ENCODE assay signal across 18 cellular contexts in the genomic region with DNA sequence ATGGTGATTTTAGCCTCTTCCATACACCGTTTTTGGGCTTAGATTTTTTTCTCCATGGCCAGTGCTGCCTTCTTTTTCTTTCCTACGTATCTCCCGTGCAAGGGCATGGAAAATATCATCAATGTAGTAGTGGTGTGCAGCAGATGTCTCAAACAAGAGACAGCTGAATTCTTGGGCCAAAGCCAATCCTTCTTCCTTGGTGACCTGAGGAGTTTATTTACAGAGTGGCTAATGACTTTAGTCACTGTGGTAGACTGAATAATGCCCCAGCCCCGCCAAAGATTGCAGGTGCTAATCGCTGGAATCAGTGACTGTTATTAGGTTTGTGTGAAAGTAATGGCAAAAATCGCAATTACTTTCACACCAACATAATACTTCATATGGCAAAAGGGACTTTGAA.
A peak's percentile ranks its signal among the peaks of the same experiment; 100 is the strongest.
DNase-seq lines count a peak whose midpoint lies in the region; ATAC-seq, FAIRE-seq and TF ChIP-seq lines count a peak whose summit lies in the region.
"Had no signal": no experiment of that assay in that cellular context is flagged by ENCODE, and none has a peak within 500 bp of the region (broad histone marks: within the 10 kb centered on the region; RNA-seq: fewer than 3 reads in every experiment).

No MANE protein-coding gene starts in this region.

- H3K4me1 ChIP-seq in breast epithelium = no peaks in the 10 kb centered on the region
- H3K4me1 ChIP-seq: gastroesophageal sphincter, lower lobe of right lung had no signal

- intact Hi-C loops in breast epithelium (cut with DNase I; ENCODE audit: low total_unique reads) = loop anchor here (5.0 to 10.0 kb wide), 2 partner anchors 35 to 232 kb away; a partner anchor contains a TSS

- peaks cover 8 to 11% of the 10 kb centered on the region in 2 donors for H3K27me3 Mint-ChIP-seq in natural killer cell treated with Interleukin-12 subunit alpha and Interleukin-12 subunit beta and Interleukin-15 and Interleukin-18, amount 100 ng/mL, for 72 hours

- H3K27ac ChIP-seq in breast epithelium = no peak overlapping the region
- H3K27ac ChIP-seq: body of pancreas, gastroesophageal sphincter, KMS-11, lower lobe of right lung had no signal

- no peak overlapping the region for H3K4me3 Mint-ChIP-seq in natural killer cell treated with Interleukin-12 subunit alpha and Interleukin-12 subunit beta and Interleukin-15 and Interleukin-18, amount 100 ng/mL, for 72 hours
- H3K4me3 Mint-ChIP-seq: activated naive CD4-positive, alpha-beta T cell treated with anti-CD3 and anti-CD28 coated beads, Interleukin-2, amount 50 U/mL, for 24 hours; dendritic cell treated with granulocyte-macrophage colony-stimulating factor and Interleukin-4, amounts not matched to agents 40 ng/mL and 50 ng/mL, for 4 days; naive thymus-derived CD4-positive, alpha-beta T cell had no signal

- no peak for TF ChIP-seq CTCF in breast epithelium (IDR thresholded peaks at IDR 0.05)

- H3K27me3 ChIP-seq in breast epithelium = no peaks in the 10 kb centered on the region
- H3K27me3 ChIP-seq: body of pancreas had no signal

- no peak for TF ChIP-seq POLR2A in H54 (IDR thresholded peaks at IDR 0.05; ENCODE audit: low read depth, low read length)
- no peak for TF ChIP-seq POLR2A in breast epithelium (IDR thresholded peaks at IDR 0.05)

- H3K9me3 Mint-ChIP-seq in natural killer cell treated with Interleukin-12 subunit alpha and Interleukin-12 subunit beta and Interleukin-15 and Interleukin-18, amount 100 ng/mL, for 72 hours = no peaks in the 10 kb centered on the region
- H3K9me3 Mint-ChIP-seq: activated naive CD4-positive, alpha-beta T cell treated with anti-CD3 and anti-CD28 coated beads, Interleukin-2, amount 50 U/mL, for 24 hours; dendritic cell treated with granulocyte-macrophage colony-stimulating factor and Interleukin-4, amounts not matched to agents 40 ng/mL and 50 ng/mL, for 4 days had no signal

- no peaks in the 10 kb centered on the region for H3K36me3 Mint-ChIP-seq in natural killer cell treated with Interleukin-12 subunit alpha and Interleukin-12 subunit beta and Interleukin-15 and Interleukin-18, amount 100 ng/mL, for 72 hours
- H3K36me3 Mint-ChIP-seq: activated naive CD4-positive, alpha-beta T cell treated with anti-CD3 and anti-CD28 coated beads, Interleukin-2, amount 50 U/mL, for 24 hours; naive thymus-derived CD4-positive, alpha-beta T cell had no signal

- no peaks in the 10 kb centered on the region for H3K9me3 ChIP-seq in breast epithelium
- H3K9me3 ChIP-seq: body of pancreas, gastroesophageal sphincter, lower lobe of right lung had no signal

- no peak for FAIRE-seq in H54 (lab: Jason Lieb, UNC)

- H3K36me3 ChIP-seq in breast epithelium = no peaks in the 10 kb centered on the region
- H3K36me3 ChIP-seq: gastroesophageal sphincter, lower lobe of right lung had no signal

- DNase-seq in DMS53 (lab: John Stamatoyannopoulos, UW) (peak; percentile 85), NCI-H1694 (lab: John Stamatoyannopoulos, UW) (peak; percentile 60), NCI-H510A treated with DMSO at 0.1 percent for 48 hours (lab: John Stamatoyannopoulos, UW) (peak; percentile 91), glomerular visceral epithelial cell (ENCODE audit: extremely low spot score) (peak; percentile 7), GOT3 (lab: John Stamatoyannopoulos, UW) (no peak), H54 (ENCODE audit: insufficient read length, low spot score) (no peak), breast epithelium (ENCODE audit: low spot score in 2 of 2) (no peak)
- no peak for DNase-seq in natural killer cell treated with Interleukin-12 subunit alpha and Interleukin-12 subunit beta and Interleukin-15 and Interleukin-18, amount 100 ng/mL, for 72 hours (ENCODE audit: low spot score)
- DNase-seq: AML-193; lower lobe of right lung; naive thymus-derived CD4-positive, alpha-beta T cell; SIG-M5 had no signal

- no peaks in the 10 kb centered on the region for H3K4me1 Mint-ChIP-seq in natural killer cell treated with Interleukin-12 subunit alpha and Interleukin-12 subunit beta and Interleukin-15 and Interleukin-18, amount 100 ng/mL, for 72 hours (ENCODE audit: low read depth in 2 of 2)
- H3K4me1 Mint-ChIP-seq: activated naive CD4-positive, alpha-beta T cell treated with anti-CD3 and anti-CD28 coated beads, Interleukin-2, amount 50 U/mL, for 24 hours; naive thymus-derived CD4-positive, alpha-beta T cell had no signal

- ATAC-seq in natural killer cell treated with Interleukin-12 subunit alpha and Interleukin-12 subunit beta and Interleukin-15 and Interleukin-18, amount 100 ng/mL, for 72 hours = no peak
- ATAC-seq: body of pancreas; gastroesophageal sphincter; lower lobe of right lung; naive thymus-derived CD4-positive, alpha-beta T cell had no signal

- no peak overlapping the region for H3K4me3 ChIP-seq in breast epithelium
- H3K4me3 ChIP-seq: body of pancreas, gastroesophageal sphincter, lower lobe of right lung had no signal

- H3K27ac Mint-ChIP-seq in natural killer cell treated with Interleukin-12 subunit alpha and Interleukin-12 subunit beta and Interleukin-15 and Interleukin-18, amount 100 ng/mL, for 72 hours = no peak overlapping the region
- H3K27ac Mint-ChIP-seq: activated naive CD4-positive, alpha-beta T cell treated with anti-CD3 and anti-CD28 coated beads, Interleukin-2, amount 50 U/mL, for 24 hours; dendritic cell treated with granulocyte-macrophage colony-stimulating factor and Interleukin-4, amounts not matched to agents 40 ng/mL and 50 ng/mL, for 4 days; naive thymus-derived CD4-positive, alpha-beta T cell; progenitor cell of endocrine pancreas had no signal

Comparison
In these comparisons a context has a peak if more than half of its experiments do, and no peak if none do; other contexts are left out.
1. DNase-seq: peak in DMS53 (single experiment), NCI-H1694 (single experiment), NCI-H510A treated with DMSO at 0.1 percent for 48 hours (single experiment) and glomerular visceral epithelial cell (single experiment); none in GOT3 (single experiment), natural killer cell treated with Interleukin-12 subunit alpha and Interleukin-12 subunit beta and Interleukin-15 and Interleukin-18, amount 100 ng/mL, for 72 hours (single experiment), H54 (single experiment) and breast epithelium (0 of 2).